Comparison of ENCODE assay signal across 13 cellular contexts in the genomic region with DNA sequence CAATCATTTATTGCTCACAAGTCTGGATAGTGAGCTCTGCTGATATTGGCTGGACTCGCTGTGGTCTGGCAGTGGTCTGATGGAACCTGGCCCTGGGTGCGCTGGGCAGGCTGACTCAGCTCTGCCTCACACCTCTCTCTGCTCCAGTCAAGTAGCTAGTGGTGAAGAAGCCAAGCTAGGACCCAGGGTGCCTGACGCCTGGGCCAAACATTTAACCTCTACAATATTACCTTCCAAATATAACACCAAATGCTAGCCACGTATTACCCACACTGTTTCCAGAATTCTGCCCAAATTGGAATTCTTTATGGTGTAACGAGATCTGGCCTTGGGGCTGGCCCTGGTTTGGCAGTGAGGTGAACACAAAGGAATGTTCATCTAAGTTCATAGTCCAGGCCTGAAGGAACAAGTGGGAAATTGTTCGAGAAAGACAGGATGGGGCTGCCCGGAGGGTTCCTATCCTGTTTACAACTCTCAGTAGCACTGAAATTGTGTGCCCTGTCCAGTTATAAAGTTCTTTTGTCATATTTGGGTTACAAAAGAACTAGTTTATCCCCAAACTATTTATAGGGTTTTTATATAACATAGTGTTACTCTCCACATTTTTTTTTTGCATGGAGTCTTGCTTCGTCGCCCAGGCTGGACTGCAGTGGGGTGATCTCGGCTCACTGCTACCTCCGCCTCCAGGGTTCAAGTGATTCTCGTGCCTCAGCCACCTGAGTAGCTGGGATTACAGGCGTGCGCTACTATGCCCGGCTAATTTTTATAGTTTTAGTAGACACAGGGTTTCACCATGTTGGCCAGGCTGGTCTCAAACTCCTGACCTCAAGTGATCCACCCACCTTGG. TPM values are rescaled to one million over a fixed set of nuclear protein-coding genes. Genes with fewer than 3 reads are reported as not detected.
DNase-seq lines count a peak whose midpoint lies in the region; ATAC-seq, FAIRE-seq and TF ChIP-seq lines count a peak whose summit lies in the region.
"Had no signal": no experiment of that assay in that cellular context is flagged by ENCODE, and none has a peak within 500 bp of the region (broad histone marks: within the 10 kb centered on the region; RNA-seq: fewer than 3 reads in every experiment).

No MANE protein-coding gene starts in this region.

- peaks cover 12% of the 10 kb centered on the region for H3K27me3 ChIP-seq in fibroblast of lung (ENCODE audit: control insufficient read depth, insufficient read depth, low read length)
- peaks cover 44% of the 10 kb centered on the region for H3K27me3 ChIP-seq in osteoblast (ENCODE audit: insufficient read depth, low read length)

- H2AFZ ChIP-seq in fibroblast of lung (ENCODE audit: low read length) (no peak overlapping the region), osteoblast (ENCODE audit: low read length) (no peak overlapping the region)
- H2AFZ ChIP-seq: PC-9 had no signal

- H3K27me3 Mint-ChIP-seq in type B pancreatic cell = peaks cover 5% of the 10 kb centered on the region

- H3K4me2 ChIP-seq in fibroblast of lung (ENCODE audit: extremely low read depth, insufficient read depth, low read length) = no peak overlapping the region
- H3K4me2 ChIP-seq in osteoblast (ENCODE audit: insufficient read depth, low read length) = peak overlapping the region; percentile 42
- H3K4me2 ChIP-seq: PC-9 had no signal

- TF ChIP-seq CTCF in fibroblast of lung (conservative IDR thresholded peaks at IDR 0.05 in 1 of 2, IDR thresholded peaks at IDR 0.05 in 1 of 2; ENCODE audit: low read depth in 1 of 2, low read length in 2 of 2) (no peak), osteoblast (IDR thresholded peaks at IDR 0.05; ENCODE audit: extremely low read depth, low read depth, low read length) (no peak), GM20000 (IDR thresholded peaks at IDR 0.05; ENCODE audit: extremely low read depth, missing control alignments) (no peak), type B pancreatic cell (conservative IDR thresholded peaks at IDR 0.05) (no peak)

- H3K9ac ChIP-seq in fibroblast of lung (ENCODE audit: insufficient read depth, low read length) = no peak overlapping the region

- H3K36me3 Mint-ChIP-seq in type B pancreatic cell = no peaks in the 10 kb centered on the region
- H3K36me3 Mint-ChIP-seq: CD8-positive, alpha-beta T cell had no signal

- ATAC-seq in GM19397 (IDR thresholded peaks at IDR 0.05; ENCODE audit: unreplicated experiment) = no peak
- ATAC-seq: activated CD8-positive, alpha-beta T cell treated with anti-CD3 and anti-CD28 coated beads for 36 hours; CD8-positive, alpha-beta T cell had no signal

- H4K20me1 ChIP-seq in fibroblast of lung (ENCODE audit: control insufficient read depth, extremely low read depth, insufficient read depth, low read length) = no peaks in the 10 kb centered on the region
- no peaks in the 10 kb centered on the region for H4K20me1 ChIP-seq in osteoblast (ENCODE audit: insufficient read depth, low read length)

- no peak overlapping the region for H3K27ac ChIP-seq in fibroblast of lung (ENCODE audit: insufficient read depth, low read length)
- H3K27ac ChIP-seq in osteoblast (ENCODE audit: low read depth, low read length) = peak overlapping the region; percentile 47
- H3K27ac ChIP-seq in substantia nigra (ENCODE audit: low read depth, low read length, poor library complexity, severe bottlenecking) = no peak overlapping the region
- H3K27ac ChIP-seq: PC-9 had no signal

- no peaks in the 10 kb centered on the region for H3K4me1 Mint-ChIP-seq in type B pancreatic cell (ENCODE audit: unreplicated experiment)
- H3K4me1 Mint-ChIP-seq: central memory CD8-positive, alpha-beta T cell had no signal

- H3K4me1 ChIP-seq in fibroblast of lung (ENCODE audit: control insufficient read depth, extremely low read depth, insufficient read depth, low read length) = no peaks in the 10 kb centered on the region
- peaks cover 17% of the 10 kb centered on the region for H3K4me1 ChIP-seq in osteoblast (ENCODE audit: insufficient read depth, low read length)

- H3K9me3 ChIP-seq in fibroblast of lung (ENCODE audit: control insufficient read depth, insufficient read depth, low read depth, low read length) = no peaks in the 10 kb centered on the region
- peaks cover 6% of the 10 kb centered on the region for H3K9me3 ChIP-seq in osteoblast (ENCODE audit: low read depth, low read length)

- H3K36me3 ChIP-seq in fibroblast of lung (ENCODE audit: control insufficient read depth, insufficient read depth, low read length) (no peaks in the 10 kb centered on the region), osteoblast (ENCODE audit: insufficient read depth, low read length) (no peaks in the 10 kb centered on the region)

- no peak overlapping the region for H3K27ac Mint-ChIP-seq in type B pancreatic cell
- H3K27ac Mint-ChIP-seq: activated CD8-positive, alpha-beta T cell treated with anti-CD3 and anti-CD28 coated beads for 36 hours; CD8-positive, alpha-beta T cell had no signal

- DNase-seq in COLO829 (ENCODE audit: low spot score) (peak; percentile 82), RCC 7860 (ENCODE audit: low spot score) (peak; percentile 97), fibroblast of lung (ENCODE audit: low read depth in 2 of 2) (peak; percentile 56 to 97), osteoblast (ENCODE audit: insufficient read length, low spot score, missing footprints) (peak; percentile 87), GM20000 (ENCODE audit: low spot score) (no peak), substantia nigra (lab: John Stamatoyannopoulos, UW) (no peak), type B pancreatic cell (ENCODE audit: extremely low spot score, unreplicated experiment) (no peak)
- DNase-seq: activated CD8-positive, alpha-beta T cell treated with anti-CD3 and anti-CD28 coated beads for 36 hours; CD8-positive, alpha-beta T cell had no signal

- H3K79me2 ChIP-seq in fibroblast of lung (ENCODE audit: control insufficient read depth, insufficient read depth, low read length) (no peaks in the 10 kb centered on the region), osteoblast (ENCODE audit: insufficient read depth, low read length) (no peaks in the 10 kb centered on the region)

- H3K4me3 Mint-ChIP-seq in type B pancreatic cell = no peak overlapping the region
- H3K4me3 Mint-ChIP-seq: activated CD8-positive, alpha-beta T cell treated with anti-CD3 and anti-CD28 coated beads for 36 hours; CD8-positive, alpha-beta T cell; central memory CD8-positive, alpha-beta T cell had no signal

- H3K4me3 ChIP-seq in fibroblast of lung (replicated peaks in 1 of 4; ENCODE audit: control extremely low read depth in 1 of 4, insufficient read depth in 1 of 4, low read depth in 3 of 4, low read length in 4 of 4) = no peak overlapping the region
- no peak overlapping the region for H3K4me3 ChIP-seq in osteoblast (ENCODE audit: insufficient read depth, low read length)
- H3K4me3 ChIP-seq: PC-9 had no signal

- FAIRE-seq in RCC 7860 (lab: Jason Lieb, UNC) = peak; percentile 96
- FAIRE-seq: islet of Langerhans had no signal

- no peaks in the 10 kb centered on the region for H3K9me3 Mint-ChIP-seq in type B pancreatic cell
- H3K9me3 Mint-ChIP-seq: activated CD8-positive, alpha-beta T cell treated with anti-CD3 and anti-CD28 coated beads for 36 hours; CD8-positive, alpha-beta T cell; central memory CD8-positive, alpha-beta T cell had no signal

RNA-seq across cellular contexts. Expression of a gene that starts 16.3 kb away (rescaled TPM):
- 0.17 TPM in 1 of 2 replicates, not detected in the other for total RNA-seq in fibroblast of lung
- 0.07 and 0.10 TPM in 2 replicates for polyA plus RNA-seq in fibroblast of lung
- not detected in 2 replicates for polyA plus RNA-seq in fibroblast of lung (2012)
- polyA minus RNA-seq in fibroblast of lung (ENCODE audit: low replicate concordance) = 5.9 TPM in 1 of 2 replicates, not detected in the other
- total RNA-seq in osteoblast = 0.29 and 0.72 TPM in 2 replicates
- total RNA-seq in type B pancreatic cell (ENCODE audit: low replicate concordance) = not detected in 2 replicates
- total RNA-seq: activated CD8-positive, alpha-beta T cell treated with anti-CD3 and anti-CD28 coated beads for 36 hours; PC-9 had no signal

RNA-seq across cellular contexts. Expression of a gene that starts 32.7 kb away (rescaled TPM):
- total RNA-seq in fibroblast of lung (not detected in 2 replicates), osteoblast (not detected in 2 replicates), type B pancreatic cell (ENCODE audit: low replicate concordance) (not detected in 2 replicates)
- polyA plus RNA-seq in fibroblast of lung = not detected in 2 replicates
- polyA plus RNA-seq in fibroblast of lung (2012) = not detected in 2 replicates
- polyA minus RNA-seq in fibroblast of lung (ENCODE audit: low replicate concordance) = not detected in 2 replicates
- total RNA-seq: activated CD8-positive, alpha-beta T cell treated with anti-CD3 and anti-CD28 coated beads for 36 hours; CD8-positive, alpha-beta T cell; PC-9 had no signal

RNA-seq across cellular contexts. Expression of a gene that starts 58.8 kb away (rescaled TPM):
- total RNA-seq in fibroblast of lung (31.5 and 35.4 TPM in 2 replicates), osteoblast (26.4 and 29.5 TPM in 2 replicates), type B pancreatic cell (ENCODE audit: low replicate concordance) (13.0 and 15.8 TPM in 2 replicates)
- 19.6 and 23.1 TPM in 2 replicates for polyA plus RNA-seq in fibroblast of lung
- polyA plus RNA-seq in fibroblast of lung (2012) = 15.0 and 19.7 TPM in 2 replicates
- polyA minus RNA-seq in fibroblast of lung (ENCODE audit: low replicate concordance) = 10.0 and 10.4 TPM in 2 replicates

Comparison
In these comparisons a context has a peak if more than half of its experiments do, and no peak if none do; other contexts are left out.
1. DNase-seq: peak in COLO829 (single experiment), RCC 7860 (single experiment), fibroblast of lung (2 of 2) and osteoblast (single experiment); none in GM20000 (single experiment), substantia nigra (0 of 49) and type B pancreatic cell (single experiment).